19 cellular contexts compared by ENCODE assay signal in the genomic region with DNA sequence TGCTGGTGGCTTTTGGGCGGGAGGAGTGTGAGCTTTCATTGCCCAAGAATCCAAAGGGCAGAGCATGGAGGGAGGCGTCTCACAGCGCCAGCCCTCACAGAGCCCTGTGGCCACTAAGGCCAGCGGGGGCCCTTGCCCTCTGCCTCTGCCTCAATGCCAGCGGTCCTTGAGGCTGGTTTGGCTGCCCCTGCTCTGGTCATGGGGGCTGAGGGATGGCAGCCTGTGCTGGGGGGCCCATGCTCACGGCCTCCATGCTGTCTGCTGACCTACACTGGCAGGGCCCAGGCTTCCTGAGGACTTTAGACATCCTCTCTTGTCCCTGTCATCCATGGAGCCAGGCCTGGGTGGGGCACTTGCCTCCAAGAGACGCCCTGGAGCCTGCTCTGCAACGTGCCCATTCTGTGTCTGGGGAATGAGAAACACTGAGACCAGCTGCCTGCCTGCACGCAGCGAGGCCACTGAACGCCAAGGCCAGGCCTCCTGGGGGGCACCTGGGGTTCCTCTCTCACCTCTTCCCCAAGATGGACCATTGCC.
A peak's percentile ranks its signal among the peaks of the same experiment; 100 is the strongest.
DNase-seq lines count a peak whose midpoint lies in the region; ATAC-seq and TF ChIP-seq lines count a peak whose summit lies in the region.
"Had no signal": no experiment of that assay in that cellular context is flagged by ENCODE, and none has a peak within 500 bp of the region (broad histone marks: within the 10 kb centered on the region; RNA-seq: fewer than 3 reads in every experiment).

No MANE protein-coding gene starts in this region.

- POLR2A ChIA-PET in activated CD4-positive, alpha-beta memory T cell treated with anti-CD3 and anti-CD28 coated beads, Interleukin-2, amount 10 ng/mL, durations not matched to agents 7 days and 5 days (lab: Charles Lee) = interaction anchor here (0.6 kb wide), 1 partner anchor 812 kb away, joined by 3 read pairs; no protein-coding TSS in a partner anchor

- ATAC-seq in Right ventricle myocardium inferior = no peak
- ATAC-seq in heart right ventricle = no peak
- ATAC-seq in right cardiac atrium = no peak
- no peak for ATAC-seq in HG03521 (IDR thresholded peaks at IDR 0.05; ENCODE audit: unreplicated experiment)
- ATAC-seq: naive thymus-derived CD4-positive, alpha-beta T cell; stimulated activated effector memory CD8-positive, alpha-beta T cell treated with anti-CD3 and anti-CD28 coated beads, Interleukin-12 subunit alpha, Interleukin-12 subunit beta, amount 100 ng/mL, for 72 hours had no signal

- H3K27ac Mint-ChIP-seq in activated CD4-positive, alpha-beta memory T cell treated with anti-CD3 and anti-CD28 coated beads, Interleukin-2, amount 10 ng/mL, durations not matched to agents 7 days and 5 days = no peak overlapping the region
- H3K27ac Mint-ChIP-seq: CD4-positive, alpha-beta T cell; naive thymus-derived CD4-positive, alpha-beta T cell; stimulated activated effector memory CD8-positive, alpha-beta T cell treated with anti-CD3 and anti-CD28 coated beads, Interleukin-12 subunit alpha, Interleukin-12 subunit beta, amount 100 ng/mL, for 72 hours had no signal

- peak overlapping the region; percentile 46 for H3K4ac ChIP-seq in neuronal stem cell (ENCODE audit: low read length)

- H3K36me3 ChIP-seq in heart right ventricle = no peaks in the 10 kb centered on the region
- H3K36me3 ChIP-seq in neuronal stem cell (replicated peaks in 1 of 2; ENCODE audit: control insufficient read depth in 2 of 2, insufficient read depth in 2 of 2, low read length in 2 of 2) = no peaks in the 10 kb centered on the region
- no peaks in the 10 kb centered on the region for H3K36me3 ChIP-seq in uterus
- H3K36me3 ChIP-seq: thoracic aorta had no signal

- no peak overlapping the region for H4K8ac ChIP-seq in neuronal stem cell (ENCODE audit: low read depth, low read length)

- no peak overlapping the region for H2BK12ac ChIP-seq in neuronal stem cell (ENCODE audit: low read length)

- H3K9me3 ChIP-seq in heart right ventricle (no peaks in the 10 kb centered on the region), right cardiac atrium (ENCODE audit: control insufficient read depth, low read length) (no peaks in the 10 kb centered on the region), neuronal stem cell (replicated peaks in 1 of 2; ENCODE audit: control insufficient read depth in 2 of 2, insufficient read depth in 1 of 2, low read depth in 1 of 2, low read length in 2 of 2) (no peaks in the 10 kb centered on the region), uterus (no peaks in the 10 kb centered on the region)
- H3K9me3 ChIP-seq: SK-N-SH, thoracic aorta had no signal

- CTCF ChIA-PET in activated CD4-positive, alpha-beta memory T cell treated with anti-CD3 and anti-CD28 coated beads, Interleukin-2, amount 10 ng/mL, durations not matched to agents 7 days and 5 days (lab: Charles Lee) = no interaction called here

- TF ChIP-seq CTCF in heart right ventricle (IDR thresholded peaks at IDR 0.05) (no peak), uterus (IDR thresholded peaks at IDR 0.05) (no peak)

- H3K9me3 Mint-ChIP-seq in activated CD4-positive, alpha-beta memory T cell treated with anti-CD3 and anti-CD28 coated beads, Interleukin-2, amount 10 ng/mL, durations not matched to agents 7 days and 5 days = no peaks in the 10 kb centered on the region
- H3K9me3 Mint-ChIP-seq: CD4-positive, alpha-beta T cell; naive thymus-derived CD4-positive, alpha-beta T cell; stimulated activated effector memory CD8-positive, alpha-beta T cell treated with anti-CD3 and anti-CD28 coated beads, Interleukin-12 subunit alpha, Interleukin-12 subunit beta, amount 100 ng/mL, for 72 hours had no signal

- H4K91ac ChIP-seq in neuronal stem cell (ENCODE audit: low read depth, low read length, poor library complexity) = peak overlapping the region; percentile 43

- H3K4me1 ChIP-seq in heart right ventricle (no peaks in the 10 kb centered on the region), right cardiac atrium (ENCODE audit: control insufficient read depth, insufficient read depth, low read length) (no peaks in the 10 kb centered on the region), neuronal stem cell (ENCODE audit: control insufficient read depth in 2 of 2, insufficient read depth in 1 of 2, low read depth in 1 of 2, low read length in 2 of 2) (peaks cover 0 to 23% of the 10 kb centered on the region in 2 donors), uterus (no peaks in the 10 kb centered on the region)

- H3K14ac ChIP-seq in neuronal stem cell (ENCODE audit: low read length) = peak overlapping the region; percentile 71

- no peaks in the 10 kb centered on the region for H3K4me1 Mint-ChIP-seq in activated CD4-positive, alpha-beta memory T cell treated with anti-CD3 and anti-CD28 coated beads, Interleukin-2, amount 10 ng/mL, durations not matched to agents 7 days and 5 days
- H3K4me1 Mint-ChIP-seq: stimulated activated effector memory CD8-positive, alpha-beta T cell treated with anti-CD3 and anti-CD28 coated beads, Interleukin-12 subunit alpha, Interleukin-12 subunit beta, amount 100 ng/mL, for 72 hours had no signal

- no peak overlapping the region for H3K4me3 Mint-ChIP-seq in activated CD4-positive, alpha-beta memory T cell treated with anti-CD3 and anti-CD28 coated beads, Interleukin-2, amount 10 ng/mL, durations not matched to agents 7 days and 5 days
- H3K4me3 Mint-ChIP-seq: CD4-positive, alpha-beta T cell; naive thymus-derived CD4-positive, alpha-beta T cell; stimulated activated effector memory CD8-positive, alpha-beta T cell treated with anti-CD3 and anti-CD28 coated beads, Interleukin-12 subunit alpha, Interleukin-12 subunit beta, amount 100 ng/mL, for 72 hours had no signal

- WGBS in heart right ventricle, 2 donors = 90 to 92% methylated on average over 11 of the region's 11 CpGs
- 89% methylated on average over 11 of the region's 11 CpGs for WGBS in right cardiac atrium
- no CpG with 5 or more reads among the region's 11 CpGs for WGBS in neuronal stem cell (ENCODE audit: extremely low coverage in 2 of 2, insufficient read length in 2 of 2, insufficient replicate concordance in 1 of 2), 2 donors

- peak overlapping the region; percentile 30 for H3K9ac ChIP-seq in neuronal stem cell (ENCODE audit: low read depth, low read length, poor library complexity)
- H3K9ac ChIP-seq: SK-N-SH had no signal

- H3K27me3 Mint-ChIP-seq in activated CD4-positive, alpha-beta memory T cell treated with anti-CD3 and anti-CD28 coated beads, Interleukin-2, amount 10 ng/mL, durations not matched to agents 7 days and 5 days = no peaks in the 10 kb centered on the region

- H3K4me3 ChIP-seq in heart right ventricle (no peak overlapping the region), right cardiac atrium (ENCODE audit: low read length) (no peak overlapping the region), neuronal stem cell (ENCODE audit: low read length in 2 of 2) (no peak overlapping the region), uterus (no peak overlapping the region)
- H3K4me3 ChIP-seq: thoracic aorta had no signal

- no peak overlapping the region for H3K4me2 ChIP-seq in neuronal stem cell (ENCODE audit: insufficient read depth, low read length, poor library complexity, severe bottlenecking)
- H3K4me2 ChIP-seq: SK-N-SH had no signal

- no peaks in the 10 kb centered on the region for H3K36me3 Mint-ChIP-seq in activated CD4-positive, alpha-beta memory T cell treated with anti-CD3 and anti-CD28 coated beads, Interleukin-2, amount 10 ng/mL, durations not matched to agents 7 days and 5 days (ENCODE audit: low read depth)
- H3K36me3 Mint-ChIP-seq: naive thymus-derived CD4-positive, alpha-beta T cell; stimulated activated effector memory CD8-positive, alpha-beta T cell treated with anti-CD3 and anti-CD28 coated beads, Interleukin-12 subunit alpha, Interleukin-12 subunit beta, amount 100 ng/mL, for 72 hours had no signal

- DNase-seq in Right ventricle myocardium inferior (ENCODE audit: missing footprints) = peak; percentile 26
- DNase-seq in heart right ventricle = no peak
- DNase-seq in right cardiac atrium = peak in 2 of 3 donors; percentile 20 to 52
- no peak for DNase-seq in neuronal stem cell (ENCODE audit: low spot score)
- peak; percentile 4 to 6 for DNase-seq in uterus
- no peak for DNase-seq in cerebellar cortex (ENCODE audit: low spot score)
- no peak for DNase-seq in activated CD4-positive, alpha-beta memory T cell treated with anti-CD3 and anti-CD28 coated beads, Interleukin-2, amount 10 ng/mL, durations not matched to agents 7 days and 5 days
- DNase-seq: ACHN; activated CD4-positive, alpha-beta T cell treated with anti-CD3 and anti-CD28 coated beads for 1 hour; CD4-positive, alpha-beta T cell; cortex of kidney; foreskin melanocyte; NCI-H146; NCI-H226; SK-N-SH had no signal

- H2BK120ac ChIP-seq in neuronal stem cell (ENCODE audit: low read depth, low read length) = peak overlapping the region; percentile 72

- no peak for TF ChIP-seq POLR2A in uterus (IDR thresholded peaks at IDR 0.05)

- peaks cover 0 to 10% (median 0%) of the 10 kb centered on the region in 7 donors for H3K27me3 ChIP-seq in heart right ventricle
- no peaks in the 10 kb centered on the region for H3K27me3 ChIP-seq in right cardiac atrium (ENCODE audit: control insufficient read depth, insufficient read depth)
- H3K27me3 ChIP-seq in neuronal stem cell (ENCODE audit: control insufficient read depth in 3 of 3, insufficient read depth in 3 of 3, low read depth in 1 of 3, low read length in 3 of 3) = peaks cover 0 to 16% (median 2%) of the 10 kb centered on the region in 3 experiments
- no peaks in the 10 kb centered on the region for H3K27me3 ChIP-seq in uterus

- peak overlapping the region; percentile 73 for H3K23ac ChIP-seq in neuronal stem cell (ENCODE audit: low read depth, low read length, poor library complexity)

- H2AFZ ChIP-seq in neuronal stem cell (ENCODE audit: low read length) = no peak overlapping the region

- H2AK5ac ChIP-seq in neuronal stem cell (ENCODE audit: low read depth, low read length) = peak overlapping the region; percentile 83

- H3K18ac ChIP-seq in neuronal stem cell (ENCODE audit: low read length) = peak overlapping the region; percentile 89

- H3K79me1 ChIP-seq in neuronal stem cell (ENCODE audit: low read depth, low read length) = peaks cover 3% of the 10 kb centered on the region

- intact Hi-C loops in Right ventricle myocardium inferior (cut with DNase I) (no loop called here), heart right ventricle (cut with DNase I) (no loop called here), right cardiac atrium (cut with DNase I) (no loop called here), uterus (cut with DNase I; ENCODE audit: low total_unique reads) (no loop called here)

- peak overlapping the region; percentile 87 for H2BK5ac ChIP-seq in neuronal stem cell (ENCODE audit: low read length)

- H2BK15ac ChIP-seq in neuronal stem cell (ENCODE audit: low read length) = peak overlapping the region; percentile 97

- H3K27ac ChIP-seq in heart right ventricle (no peak overlapping the region), right cardiac atrium (ENCODE audit: low read length) (no peak overlapping the region), neuronal stem cell (replicated peaks; ENCODE audit: low read length) (no peak overlapping the region), uterus (no peak overlapping the region)
- H3K27ac ChIP-seq: thoracic aorta had no signal

Comparison
In these comparisons a context has a peak if more than half of its experiments do, and no peak if none do; other contexts are left out.
1. DNase-seq: peak in Right ventricle myocardium inferior (single experiment), right cardiac atrium (2 of 3) and uterus (2 of 2); none in heart right ventricle (0 of 2), neuronal stem cell (single experiment), cerebellar cortex (single experiment) and activated CD4-positive, alpha-beta memory T cell treated with anti-CD3 and anti-CD28 coated beads, Interleukin-2, amount 10 ng/mL, durations not matched to agents 7 days and 5 days (single experiment).